29 cellular contexts compared by ENCODE assay signal in the genomic region with DNA sequence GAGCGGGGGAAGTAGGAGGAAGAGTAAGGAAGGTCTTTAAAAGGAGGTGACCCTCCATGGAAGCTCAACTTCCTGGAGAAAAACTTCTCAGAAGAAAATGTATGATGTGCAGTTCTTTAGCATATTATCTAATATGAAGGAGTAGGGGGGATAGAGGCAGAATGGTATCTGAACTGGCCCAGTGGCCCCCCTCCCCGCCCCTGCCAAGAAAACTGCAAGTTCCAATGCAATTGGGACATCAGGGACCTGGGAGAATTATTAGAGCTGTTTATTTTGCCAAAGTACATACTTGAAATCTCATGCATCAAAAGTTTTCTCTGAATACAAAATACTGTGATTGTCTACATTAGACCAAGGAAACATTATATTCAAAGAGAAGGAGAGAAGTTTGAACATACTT.
"Had no signal": no experiment of that assay in that cellular context is flagged by ENCODE, and none has a peak within 500 bp of the region (broad histone marks: within the 10 kb centered on the region; RNA-seq: fewer than 3 reads in every experiment).

No MANE protein-coding gene starts in this region.

- H3K4me1 ChIP-seq: parathyroid adenoma, right lobe of liver, transverse colon, upper lobe of right lung had no signal

- ATAC-seq: naive thymus-derived CD4-positive, alpha-beta T cell; natural killer cell; psoas muscle; right cardiac atrium; right lobe of liver; stimulated activated effector memory CD8-positive, alpha-beta T cell treated with anti-CD3 and anti-CD28 coated beads, Interleukin-12 subunit alpha, Interleukin-12 subunit beta, amount 100 ng/mL, for 72 hours; stimulated activated naive B cell treated with anti-CD40 and anti-IgM and Interleukin-4, amounts not matched to agents 10 μg/mL and 1 μg/mL and 100 μg/mL, for 72 hours; upper lobe of right lung had no signal

- H3K9me3 Mint-ChIP-seq: natural killer cell; neural crest cell; stimulated activated effector memory CD8-positive, alpha-beta T cell treated with anti-CD3 and anti-CD28 coated beads, Interleukin-12 subunit alpha, Interleukin-12 subunit beta, amount 100 ng/mL, for 72 hours; stimulated activated naive CD8-positive, alpha-beta T cell treated with anti-CD3 and anti-CD28 coated beads, Interleukin-15, Interleukin-2, amounts not matched to agents 100 ng/mL and 50 ng/mL, for 24 hours had no signal

- H3K4me3 ChIP-seq: ovary, psoas muscle, right lobe of liver, sigmoid colon, stomach, thoracic aorta, tibial artery, transverse colon, upper lobe of right lung, uterus had no signal

- H3K4me1 Mint-ChIP-seq: naive thymus-derived CD4-positive, alpha-beta T cell; natural killer cell; stimulated activated effector memory CD8-positive, alpha-beta T cell treated with anti-CD3 and anti-CD28 coated beads, Interleukin-12 subunit alpha, Interleukin-12 subunit beta, amount 100 ng/mL, for 72 hours; stimulated activated naive B cell treated with anti-CD40 and anti-IgM and Interleukin-4, amounts not matched to agents 10 μg/mL and 1 μg/mL and 100 μg/mL, for 72 hours had no signal

- H2AFZ ChIP-seq: parathyroid adenoma had no signal

- DNase-seq: naive thymus-derived CD4-positive, alpha-beta T cell; natural killer cell; nephron progenitor cell; occipital lobe; ovary; posterior cingulate gyrus; psoas muscle; right lobe of liver; sigmoid colon; small intestine; stimulated activated CD4-positive, alpha-beta T cell treated with anti-CD3 and anti-CD28 coated beads, Interleukin-15, amount 100 ng/mL, for 24 hours; stimulated activated CD4-positive, alpha-beta T cell treated with anti-CD3 and anti-CD28 coated beads, Interleukin-2, amount 100 ng/mL, for 24 hours; stimulated activated CD4-positive, alpha-beta T cell treated with anti-CD3 and anti-CD28 coated beads, Interleukin-2, amount 100 ng/mL, for 48 hours; stimulated activated CD4-positive, alpha-beta T cell treated with anti-CD3 and anti-CD28 coated beads, Interleukin-4, amount 100 ng/mL, for 24 hours; stimulated activated naive B cell treated with anti-CD40 and anti-IgM and Interleukin-4, amounts not matched to agents 10 μg/mL and 1 μg/mL and 100 μg/mL, for 72 hours; stimulated activated naive CD4-positive, alpha-beta T cell treated with Interleukin-2 at 50 U/mL for 16 hours; stomach; tibial artery; transverse colon; upper lobe of right lung; uterus had no signal

- H3K27ac Mint-ChIP-seq: naive thymus-derived CD4-positive, alpha-beta T cell; natural killer cell; nephron progenitor cell; progenitor cell of endocrine pancreas; stimulated activated effector memory CD8-positive, alpha-beta T cell treated with anti-CD3 and anti-CD28 coated beads, Interleukin-12 subunit alpha, Interleukin-12 subunit beta, amount 100 ng/mL, for 72 hours; stimulated activated naive B cell treated with anti-CD40 and anti-IgM and Interleukin-4, amounts not matched to agents 10 μg/mL and 1 μg/mL and 100 μg/mL, for 72 hours; stimulated activated naive CD8-positive, alpha-beta T cell treated with anti-CD3 and anti-CD28 coated beads, Interleukin-15, Interleukin-2, amounts not matched to agents 100 ng/mL and 50 ng/mL, for 24 hours; type B pancreatic cell had no signal

- H3K9ac ChIP-seq: parathyroid adenoma had no signal

- H3K36me3 ChIP-seq: ovary, right lobe of liver, sigmoid colon, stomach, thoracic aorta, tibial artery, transverse colon, upper lobe of right lung, uterus had no signal

- H3K27me3 ChIP-seq: ovary, right lobe of liver, sigmoid colon, stomach, tibial artery, transverse colon, upper lobe of right lung, uterus had no signal

- H3K79me2 ChIP-seq: parathyroid adenoma had no signal

- H3K36me3 Mint-ChIP-seq: naive thymus-derived CD4-positive, alpha-beta T cell; natural killer cell; stimulated activated effector memory CD8-positive, alpha-beta T cell treated with anti-CD3 and anti-CD28 coated beads, Interleukin-12 subunit alpha, Interleukin-12 subunit beta, amount 100 ng/mL, for 72 hours; stimulated activated naive B cell treated with anti-CD40 and anti-IgM and Interleukin-4, amounts not matched to agents 10 μg/mL and 1 μg/mL and 100 μg/mL, for 72 hours; type B pancreatic cell had no signal

- H3K27ac ChIP-seq: ovary, parathyroid adenoma, psoas muscle, right lobe of liver, sigmoid colon, stomach, thoracic aorta, tibial artery, transverse colon, upper lobe of right lung, uterus had no signal

- H3K9me3 ChIP-seq: ovary, psoas muscle, right lobe of liver, sigmoid colon, stomach, thoracic aorta, tibial artery, transverse colon, upper lobe of right lung, uterus had no signal

- H3K4me3 Mint-ChIP-seq: naive thymus-derived CD4-positive, alpha-beta T cell; natural killer cell; nephron progenitor cell; neural crest cell; stimulated activated effector memory CD8-positive, alpha-beta T cell treated with anti-CD3 and anti-CD28 coated beads, Interleukin-12 subunit alpha, Interleukin-12 subunit beta, amount 100 ng/mL, for 72 hours; stimulated activated naive B cell treated with anti-CD40 and anti-IgM and Interleukin-4, amounts not matched to agents 10 μg/mL and 1 μg/mL and 100 μg/mL, for 72 hours; stimulated activated naive CD8-positive, alpha-beta T cell treated with anti-CD3 and anti-CD28 coated beads, Interleukin-15, Interleukin-2, amounts not matched to agents 100 ng/mL and 50 ng/mL, for 24 hours; type B pancreatic cell had no signal
